In genomic region chr16:21283521-21284289, GRCh38 we compare ENCODE assay signal across 8 cellular contexts. TPM values are rescaled to one million over a fixed set of nuclear protein-coding genes. Genes with fewer than 3 reads are reported as not detected.
DNase-seq lines count a peak whose midpoint lies in the region; ATAC-seq and TF ChIP-seq lines count a peak whose summit lies in the region.

No MANE protein-coding gene starts in this region.

- H3K27me3 ChIP-seq in BLaER1 treated with 17β-estradiol and CSF1 and Interleukin-3, amounts not matched to agents 10 nM and 100 nM: peaks cover 43 to 64% (median 60%) of the 10 kb centered on the region in 11 experiments
- peaks cover 0 to 90% (median 31%) of the 10 kb centered on the region in 7 donors for H3K27me3 ChIP-seq in heart right ventricle

- H3K9me3 ChIP-seq in BLaER1 treated with 17β-estradiol and CSF1 and Interleukin-3, amounts not matched to agents 10 nM and 100 nM (replicated peaks in 1 of 11): peaks cover 7 to 24% (median 14%) of the 10 kb centered on the region in 11 experiments; a peak in 20 of 22 replicates
- H3K9me3 ChIP-seq in heart right ventricle: peaks cover 0 to 3% (median 0%) of the 10 kb centered on the region in 11 donors

- intact Hi-C loops in heart right ventricle (cut with DNase I): loop anchor here in 1 of 10 donors (5.0 kb wide), 1 partner anchor 96 kb away; no protein-coding TSS in a partner anchor

- H3K4me1 ChIP-seq in BLaER1 treated with 17β-estradiol and CSF1 and Interleukin-3, amounts not matched to agents 10 nM and 100 nM: peaks cover 0 to 20% (median 2%) of the 10 kb centered on the region in 10 experiments; a peak in 12 of 20 replicates
- H3K4me1 ChIP-seq in heart right ventricle: peaks cover 0 to 19% (median 6%) of the 10 kb centered on the region in 9 donors

- DNase-seq in heart right ventricle (peak; percentile 43 to 64), skeletal muscle cell (ENCODE audit: low read depth) (no peak), HT-29 (ENCODE audit: low spot score) (no peak), hippocampal formation (lab: John Stamatoyannopoulos, UW) (no peak)

- 2 to 3% methylated on average over 65 to 67 of the region's 67 CpGs for WGBS in heart right ventricle, 2 donors

- H4K20me1 ChIP-seq in BLaER1 treated with 17β-estradiol and CSF1 and Interleukin-3, amounts not matched to agents 10 nM and 100 nM: no peaks in the 10 kb centered on the region

- peak overlapping the region; percentile 49 to 71 (median 60) for H3K4me3 ChIP-seq in BLaER1 treated with 17β-estradiol and CSF1 and Interleukin-3, amounts not matched to agents 10 nM and 100 nM
- peak overlapping the region; percentile 56 for H3K4me3 ChIP-seq in WI38 (ENCODE audit: low read depth, low read length)
- H3K4me3 ChIP-seq in heart right ventricle: peak overlapping the region; percentile 34 to 57 (median 50)
- H3K4me3 ChIP-seq in skeletal muscle cell (ENCODE audit: low read depth, low read length): peak overlapping the region; percentile 46

- TF ChIP-seq CTCF in WI38 (IDR thresholded peaks at IDR 0.05; ENCODE audit: low read depth, low read length) (peak; percentile 61), heart right ventricle (IDR thresholded peaks at IDR 0.05) (peak in 8 of 9 donors; percentile 17 to 72 (median 54))

- H3K9ac ChIP-seq in BLaER1 treated with 17β-estradiol and CSF1 and Interleukin-3, amounts not matched to agents 10 nM and 100 nM: peak overlapping the region; percentile 35 to 65 (median 56); a peak in 19 of 22 replicates

- ATAC-seq in HG02759 (IDR thresholded peaks at IDR 0.05; ENCODE audit: unreplicated experiment) (peak; percentile 62), heart right ventricle (peak; percentile 87 to 97 (median 92)), HG03521 (IDR thresholded peaks at IDR 0.05; ENCODE audit: unreplicated experiment) (no peak)

- no peak overlapping the region for H3K27ac ChIP-seq in BLaER1 treated with 17β-estradiol and CSF1 and Interleukin-3, amounts not matched to agents 10 nM and 100 nM
- H3K27ac ChIP-seq in heart right ventricle: peak overlapping the region; percentile 10 to 84 (median 62)

- no peaks in the 10 kb centered on the region for H3K36me3 ChIP-seq in BLaER1 treated with 17β-estradiol and CSF1 and Interleukin-3, amounts not matched to agents 10 nM and 100 nM
- H3K36me3 ChIP-seq in heart right ventricle: no peaks in the 10 kb centered on the region

- peak overlapping the region; percentile 67 to 90 (median 83) for H3K4me2 ChIP-seq in BLaER1 treated with 17β-estradiol and CSF1 and Interleukin-3, amounts not matched to agents 10 nM and 100 nM

RNA-seq across cellular contexts. Expression of gene CRYM, which starts 5.6 kb away (rescaled TPM):
- total RNA-seq in heart right ventricle: 100 to 1,000 TPM in 7 of 10 donors, 10 to 100 TPM in 3; 31.9 to 265 (median 186) TPM
- 10 to 100 TPM; 37.1 to 47.0 TPM for polyA plus RNA-seq in heart right ventricle
- total RNA-seq in HT-29 (2014; rRNA removed; shearing (Covaris generic)): 0.61 and 1.8 TPM in 2 replicates

RNA-seq across cellular contexts. Expression of gene ANKS4B, which starts 50.2 kb away (rescaled TPM):
- total RNA-seq in heart right ventricle: not detected
- polyA plus RNA-seq in heart right ventricle: not detected
- total RNA-seq in HT-29 (2014; rRNA removed; shearing (Covaris generic)): 4.9 and 5.1 TPM in 2 replicates

Comparison
In these comparisons a context has a peak if more than half of its experiments do, and no peak if none do; other contexts are left out.
1. H3K27ac ChIP-seq: peak in heart right ventricle (10 of 10); none in BLaER1 treated with 17β-estradiol and CSF1 and Interleukin-3, amounts not matched to agents 10 nM and 100 nM (0 of 11).
2. DNase-seq: peak in heart right ventricle (2 of 2); none in skeletal muscle cell (single experiment), HT-29 (single experiment) and hippocampal formation (0 of 2).
3. RNA of gene CRYM, which starts 5.6 kb away (total RNA-seq): 31.9 to 265 TPM in heart right ventricle; 0.61 to 1.8 TPM in HT-29; every median in the first group is over 10 times any median in the second.
4. Peak in every context shown above with its lines, with median percentiles within 50 percentile points of each other: H3K4me3 ChIP-seq.